Comparison of ENCODE assay signal across 21 cellular contexts in genomic region chr11:34953955-34954354, GRCh38.
"Had no signal": no experiment of that assay in that cellular context is flagged by ENCODE, and none has a peak within 500 bp of the region (broad histone marks: within the 10 kb centered on the region; RNA-seq: fewer than 3 reads in every experiment).

No MANE protein-coding gene starts in this region.

- H3K27ac Mint-ChIP-seq: endodermal cell; nephron progenitor cell; stimulated activated naive B cell treated with anti-CD40 and anti-IgM and Interleukin-4, amounts not matched to agents 10 μg/mL and 1 μg/mL and 100 μg/mL, for 72 hours had no signal

- H3K27me3 Mint-ChIP-seq: naive thymus-derived CD4-positive, alpha-beta T cell; stimulated activated naive B cell treated with anti-CD40 and anti-IgM and Interleukin-4, amounts not matched to agents 10 μg/mL and 1 μg/mL and 100 μg/mL, for 72 hours; stimulated activated naive CD8-positive, alpha-beta T cell treated with anti-CD3 and anti-CD28 coated beads, Interleukin-15, amount 100 ng/mL, for 72 hours had no signal

- H3K36me3 ChIP-seq: tibial nerve had no signal

- H3K4me1 Mint-ChIP-seq: nephron progenitor cell; stimulated activated naive B cell treated with anti-CD40 and anti-IgM and Interleukin-4, amounts not matched to agents 10 μg/mL and 1 μg/mL and 100 μg/mL, for 72 hours had no signal

- H3K4me3 ChIP-seq: coronary artery, heart left ventricle, psoas muscle, spleen, testis, tibial nerve had no signal

- H3K4me1 ChIP-seq: spleen had no signal

- ATAC-seq: heart left ventricle; naive thymus-derived CD4-positive, alpha-beta T cell; psoas muscle; sciatic nerve; stimulated activated naive B cell treated with anti-CD40 and anti-IgM and Interleukin-4, amounts not matched to agents 10 μg/mL and 1 μg/mL and 100 μg/mL, for 72 hours; stimulated activated naive CD8-positive, alpha-beta T cell treated with anti-CD3 and anti-CD28 coated beads, Interleukin-15, amount 100 ng/mL, for 72 hours had no signal

- H3K9me3 ChIP-seq: heart left ventricle, psoas muscle, spleen, testis, tibial nerve had no signal

- DNase-seq: effector CD4-positive, alpha-beta T cell; endodermal cell; heart left ventricle; hippocampal formation; kidney glomerular epithelial cell; naive thymus-derived CD4-positive, alpha-beta T cell; nephron progenitor cell; psoas muscle; retina; spleen; stimulated activated CD4-positive, alpha-beta T cell treated with anti-CD3 and anti-CD28 coated beads, Interleukin-15, amount 100 ng/mL, for 24 hours; stimulated activated CD4-positive, alpha-beta T cell treated with anti-CD3 and anti-CD28 coated beads, Interleukin-1b, Interleukin-23, amount 100 ng/mL, for 48 hours; stimulated activated CD4-positive, alpha-beta T cell treated with anti-CD3 and anti-CD28 coated beads, Interleukin-4, amount 100 ng/mL, for 24 hours; stimulated activated naive B cell treated with anti-CD40 and anti-IgM and Interleukin-4, amounts not matched to agents 10 μg/mL and 1 μg/mL and 100 μg/mL, for 72 hours; stimulated activated naive CD8-positive, alpha-beta T cell treated with anti-CD3 and anti-CD28 coated beads, Interleukin-15, amount 100 ng/mL, for 72 hours; testis had no signal

- H3K4me3 Mint-ChIP-seq: endodermal cell; naive thymus-derived CD4-positive, alpha-beta T cell; nephron progenitor cell; stimulated activated naive B cell treated with anti-CD40 and anti-IgM and Interleukin-4, amounts not matched to agents 10 μg/mL and 1 μg/mL and 100 μg/mL, for 72 hours; stimulated activated naive CD8-positive, alpha-beta T cell treated with anti-CD3 and anti-CD28 coated beads, Interleukin-15, amount 100 ng/mL, for 72 hours had no signal

- FAIRE-seq: endothelial cell of umbilical vein, frontal cortex had no signal

- H3K9me3 Mint-ChIP-seq: endodermal cell; naive thymus-derived CD4-positive, alpha-beta T cell; stimulated activated naive B cell treated with anti-CD40 and anti-IgM and Interleukin-4, amounts not matched to agents 10 μg/mL and 1 μg/mL and 100 μg/mL, for 72 hours; stimulated activated naive CD8-positive, alpha-beta T cell treated with anti-CD3 and anti-CD28 coated beads, Interleukin-15, amount 100 ng/mL, for 72 hours had no signal

- H3K27me3 ChIP-seq: heart left ventricle, spleen, testis, tibial nerve had no signal

- H3K27ac ChIP-seq: coronary artery, heart left ventricle, psoas muscle, spleen, testis, tibial nerve had no signal
